In genomic region chr9:1042466-1042865, GRCh38 we compare ENCODE assay signal across 12 cellular contexts. TPM values are rescaled to one million over a fixed set of nuclear protein-coding genes. Genes with fewer than 3 reads are reported as not detected.
A peak's percentile ranks its signal among the peaks of the same experiment; 100 is the strongest.
DNase-seq lines count a peak whose midpoint lies in the region; ATAC-seq and TF ChIP-seq lines count a peak whose summit lies in the region.
"Had no signal": no experiment of that assay in that cellular context is flagged by ENCODE, and none has a peak within 500 bp of the region (broad histone marks: within the 10 kb centered on the region; RNA-seq: fewer than 3 reads in every experiment).

No MANE protein-coding gene starts in this region.

- H2AFZ ChIP-seq in OCI-LY7 (ENCODE audit: low read length) = no peak overlapping the region

- H3K27me3 ChIP-seq in subcutaneous abdominal adipose tissue (ENCODE audit: control insufficient read depth in 5 of 5, insufficient read depth in 4 of 5, low read length in 5 of 5) = peaks cover 0 to 29% (median 25%) of the 10 kb centered on the region in 5 donors

- no peaks in the 10 kb centered on the region for H4K20me1 ChIP-seq in OCI-LY7 (ENCODE audit: insufficient read depth, low read length)

- H3K9me3 Mint-ChIP-seq in activated CD4-positive, alpha-beta memory T cell treated with anti-CD3 and anti-CD28 coated beads for 36 hours = no peaks in the 10 kb centered on the region

- H3K27ac Mint-ChIP-seq in activated CD4-positive, alpha-beta memory T cell treated with anti-CD3 and anti-CD28 coated beads for 36 hours = no peak overlapping the region

- no peak overlapping the region for H3K9ac ChIP-seq in subcutaneous abdominal adipose tissue (ENCODE audit: low read length in 5 of 5)

- peaks cover 5% of the 10 kb centered on the region for H3K36me3 Mint-ChIP-seq in activated CD4-positive, alpha-beta memory T cell treated with anti-CD3 and anti-CD28 coated beads for 36 hours

- H3K27ac ChIP-seq in subcutaneous abdominal adipose tissue (ENCODE audit: low read depth, low read length) (no peak overlapping the region), OCI-LY7 (ENCODE audit: low read depth, low read length, poor library complexity, severe bottlenecking) (no peak overlapping the region)
- H3K27ac ChIP-seq: right lobe of liver had no signal

- no peaks in the 10 kb centered on the region for H3K36me3 ChIP-seq in subcutaneous abdominal adipose tissue (ENCODE audit: control insufficient read depth in 5 of 5, insufficient read depth in 5 of 5, low read length in 5 of 5)
- no peaks in the 10 kb centered on the region for H3K36me3 ChIP-seq in OCI-LY7 (ENCODE audit: insufficient read depth, low read length)
- H3K36me3 ChIP-seq: right lobe of liver, upper lobe of left lung had no signal

- no peaks in the 10 kb centered on the region for H3K79me2 ChIP-seq in OCI-LY7 (ENCODE audit: insufficient read depth, low read depth, low read length)

- H3K9me2 ChIP-seq in OCI-LY7 (ENCODE audit: insufficient read depth, low read length) = no peaks in the 10 kb centered on the region

- peaks cover 2% of the 10 kb centered on the region for H3K9me3 ChIP-seq in iPS-18c (ENCODE audit: control insufficient read depth, insufficient read depth, low read length)
- H3K9me3 ChIP-seq in subcutaneous abdominal adipose tissue (ENCODE audit: control insufficient read depth in 5 of 5, low read length in 5 of 5) = no peaks in the 10 kb centered on the region
- no peaks in the 10 kb centered on the region for H3K9me3 ChIP-seq in OCI-LY7 (ENCODE audit: low read length)
- H3K9me3 ChIP-seq: right lobe of liver, upper lobe of left lung had no signal

- CTCF ChIA-PET in activated CD4-positive, alpha-beta memory T cell treated with anti-CD3 and anti-CD28 coated beads for 36 hours (lab: Charles Lee) = no interaction called here
- CTCF ChIA-PET in OCI-LY7 (lab: Charles Lee; ENCODE audit: unreplicated experiment) = no interaction called here

- no peak for TF ChIP-seq CTCF in OCI-LY7 (conservative IDR thresholded peaks at IDR 0.05; ENCODE audit: low read length)

- peaks cover 13 to 69% (median 64%) of the 10 kb centered on the region in 5 donors for H3K4me1 ChIP-seq in subcutaneous abdominal adipose tissue (ENCODE audit: control insufficient read depth in 5 of 5, insufficient read depth in 5 of 5, low read length in 5 of 5)
- H3K4me1 ChIP-seq in OCI-LY7 (ENCODE audit: insufficient read depth, low read length, poor library complexity, severe bottlenecking) = no peaks in the 10 kb centered on the region

- no peak for ATAC-seq in GM21447 (IDR thresholded peaks at IDR 0.05; ENCODE audit: unreplicated experiment)

- intact Hi-C loops in activated CD4-positive, alpha-beta memory T cell treated with anti-CD3 and anti-CD28 coated beads for 36 hours (cut with micrococcal nuclease) = no loop called here
- intact Hi-C loops in OCI-LY7 (cut with micrococcal nuclease; ENCODE audit: unreplicated experiment) = no loop called here

- peak overlapping the region; percentile 47; the same call in 1 of the 2 replicates for H3K4me3 ChIP-seq in iPS-18c (ENCODE audit: insufficient read depth, low read depth, low read length)
- peak overlapping the region in 4 of 5 donors; percentile 30 to 55 (median 45) for H3K4me3 ChIP-seq in subcutaneous abdominal adipose tissue (ENCODE audit: low read depth in 1 of 5, low read length in 5 of 5)
- no peak overlapping the region for H3K4me3 ChIP-seq in OCI-LY7 (ENCODE audit: low read depth, low read length, poor library complexity, severe bottlenecking)
- H3K4me3 ChIP-seq: right lobe of liver, upper lobe of left lung had no signal

- DNase-seq in activated naive CD4-positive, alpha-beta T cell treated with Interleukin-2 at 50 U/mL for 16 hours = peak; percentile 16
- no peak for DNase-seq in activated naive CD4-positive, alpha-beta T cell (lab: John Stamatoyannopoulos, UW)
- DNase-seq in activated CD4-positive, alpha-beta memory T cell treated with anti-CD3 and anti-CD28 coated beads for 36 hours = peak; percentile 58
- DNase-seq in OCI-LY7 (ENCODE audit: low spot score) = no peak
- DNase-seq in central memory CD4-positive, alpha-beta T cell = no peak
- DNase-seq: right lobe of liver had no signal

- H3K4me3 Mint-ChIP-seq in activated CD4-positive, alpha-beta memory T cell treated with anti-CD3 and anti-CD28 coated beads for 36 hours = no peak overlapping the region

- no peak overlapping the region for H3K4me2 ChIP-seq in OCI-LY7 (ENCODE audit: low read length)

- BruUV-seq in OCI-LY7 (replicated peaks; lab: Mats Ljungman, UMichigan) = no TSS peak

- POLR2A ChIA-PET in activated CD4-positive, alpha-beta memory T cell treated with anti-CD3 and anti-CD28 coated beads for 36 hours (lab: Charles Lee) = no interaction called here
- POLR2A ChIA-PET in OCI-LY7 (lab: Charles Lee) = no interaction called here

- H3K27me3 Mint-ChIP-seq in activated CD4-positive, alpha-beta memory T cell treated with anti-CD3 and anti-CD28 coated beads for 36 hours = peaks cover 65% of the 10 kb centered on the region

- peaks cover 28% of the 10 kb centered on the region for H3K4me1 Mint-ChIP-seq in activated CD4-positive, alpha-beta memory T cell treated with anti-CD3 and anti-CD28 coated beads for 36 hours (ENCODE audit: low read depth)

RNA-seq across cellular contexts. Expression of gene DMRT2, which starts 7.7 kb away (rescaled TPM):
- under 1 TPM; 0.24 to 0.58 TPM for total RNA-seq in activated CD4-positive, alpha-beta memory T cell treated with anti-CD3 and anti-CD28 coated beads for 36 hours
- 12.2 and 14.7 TPM in 2 replicates for total RNA-seq in OCI-LY7 (2014; rRNA removed; shearing (Covaris generic))
- 18.9 and 22.5 TPM in 2 replicates for total RNA-seq in OCI-LY7 (2022)
- total RNA-seq: fibroblast of villous mesenchyme, HT1080 had no signal

Comparison
In these comparisons a context has a peak if more than half of its experiments do, and no peak if none do; other contexts are left out.
1. DNase-seq: peak in activated naive CD4-positive, alpha-beta T cell treated with Interleukin-2 at 50 U/mL for 16 hours (single experiment) and activated CD4-positive, alpha-beta memory T cell treated with anti-CD3 and anti-CD28 coated beads for 36 hours (single experiment); none in activated naive CD4-positive, alpha-beta T cell (0 of 4), OCI-LY7 (single experiment) and central memory CD4-positive, alpha-beta T cell (single experiment).
2. RNA of gene DMRT2, which starts 7.7 kb away (total RNA-seq): 12.2 to 22.5 TPM in OCI-LY7; 0.24 to 0.58 TPM in activated CD4-positive, alpha-beta memory T cell treated with anti-CD3 and anti-CD28 coated beads for 36 hours; every median in the first group is over 4 times any median in the second.